8 cellular contexts compared by ENCODE assay signal in the genomic region with DNA sequence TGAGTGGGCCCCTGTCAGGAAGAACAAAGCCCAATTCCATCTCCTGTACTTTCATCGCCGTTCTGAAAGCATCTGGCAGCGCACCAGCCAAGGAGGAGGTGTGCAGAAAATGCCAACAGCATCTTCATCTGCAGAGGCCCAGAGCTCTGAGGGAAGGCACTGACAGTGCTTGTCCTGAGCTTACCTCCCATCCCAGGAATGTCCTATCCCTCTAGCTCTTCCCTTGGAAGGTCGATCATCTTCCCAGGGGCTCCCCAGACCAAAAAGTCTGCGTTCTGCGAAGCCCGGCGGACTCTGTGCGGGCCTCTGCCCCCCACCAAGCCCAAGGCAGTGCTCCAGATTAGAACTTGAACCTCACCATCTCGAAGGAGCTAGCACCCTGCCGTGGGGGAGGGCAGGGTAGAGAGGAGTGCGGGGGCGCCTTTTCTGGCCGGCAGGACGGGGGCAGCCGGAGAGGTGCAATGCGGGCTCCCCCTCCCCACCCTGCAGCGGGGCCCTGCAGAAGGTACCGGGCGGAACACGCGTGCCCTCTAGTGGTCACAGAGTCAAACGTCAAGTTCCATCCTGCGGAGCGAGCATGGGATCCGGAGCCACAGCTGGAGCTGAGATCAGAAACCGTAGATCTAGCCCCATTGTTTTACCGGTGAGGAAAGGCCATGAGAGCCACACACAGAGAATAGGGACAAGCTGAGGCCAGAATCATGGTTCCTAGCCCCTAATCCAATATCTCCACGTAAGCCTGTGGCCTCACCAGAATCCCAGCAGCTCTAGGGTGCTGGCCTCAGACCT. TPM values are rescaled to one million over a fixed set of nuclear protein-coding genes. Genes with fewer than 3 reads are reported as not detected.
A peak's percentile ranks its signal among the peaks of the same experiment; 100 is the strongest.
DNase-seq lines count a peak whose midpoint lies in the region; ATAC-seq lines count a peak whose summit lies in the region.

No MANE protein-coding gene starts in this region.

- peaks cover 10% of the 10 kb centered on the region for H3K4me1 Mint-ChIP-seq in activated CD8-positive, alpha-beta T cell treated with anti-CD3 and anti-CD28 coated beads, Interleukin-2, amount 10 ng/mL, durations not matched to agents 7 days and 5 days (ENCODE audit: low read depth)

- H3K27me3 Mint-ChIP-seq in activated CD8-positive, alpha-beta T cell treated with anti-CD3 and anti-CD28 coated beads, Interleukin-2, amount 10 ng/mL, durations not matched to agents 7 days and 5 days (ENCODE audit: low read depth): peaks cover 16% of the 10 kb centered on the region

- no peaks in the 10 kb centered on the region for H3K36me3 ChIP-seq in effector memory CD4-positive, alpha-beta T cell (ENCODE audit: control insufficient read depth, insufficient read depth, low read length)

- H3K4me1 ChIP-seq in effector memory CD4-positive, alpha-beta T cell (ENCODE audit: control insufficient read depth, insufficient read depth, low read length, poor library complexity, severe bottlenecking): peaks cover 6% of the 10 kb centered on the region

- DNase-seq in Ammon's horn (ENCODE audit: low spot score) (peak; percentile 94), H4 (ENCODE audit: low spot score) (peak; percentile 57), NCI-H69 (lab: John Stamatoyannopoulos, UW) (peak; percentile 81), lung microvascular endothelial cell (ENCODE audit: low read depth in 2 of 2) (peak; percentile 68 to 79)
- peak; percentile 82 for DNase-seq in activated CD8-positive, alpha-beta T cell treated with anti-CD3 and anti-CD28 coated beads, Interleukin-2, amount 10 ng/mL, durations not matched to agents 7 days and 5 days
- peak; percentile 38 to 58 (median 39) for DNase-seq in effector memory CD4-positive, alpha-beta T cell
- peak; percentile 48 for DNase-seq in stimulated activated CD8-positive, alpha-beta memory T cell treated with anti-CD3 and anti-CD28 coated beads, Interleukin-15, amount 100 ng/mL, for 1 hour (ENCODE audit: low read depth)

- H3K36me3 Mint-ChIP-seq in activated CD8-positive, alpha-beta T cell treated with anti-CD3 and anti-CD28 coated beads, Interleukin-2, amount 10 ng/mL, durations not matched to agents 7 days and 5 days (ENCODE audit: low read depth): no peaks in the 10 kb centered on the region

- POLR2A ChIA-PET in activated CD8-positive, alpha-beta T cell treated with anti-CD3 and anti-CD28 coated beads, Interleukin-2, amount 10 ng/mL, durations not matched to agents 7 days and 5 days (lab: Charles Lee): interaction anchor here (0.9 kb wide), 1 partner anchor 15 kb away, joined by 4 read pairs; no protein-coding TSS in a partner anchor

- H3K27ac ChIP-seq in effector memory CD4-positive, alpha-beta T cell (ENCODE audit: insufficient read depth, low read length, poor library complexity, severe bottlenecking): no peak overlapping the region

- H3K9me3 ChIP-seq in effector memory CD4-positive, alpha-beta T cell (ENCODE audit: control insufficient read depth, low read length): no peaks in the 10 kb centered on the region

- no peak overlapping the region for H3K4me3 Mint-ChIP-seq in activated CD8-positive, alpha-beta T cell treated with anti-CD3 and anti-CD28 coated beads, Interleukin-2, amount 10 ng/mL, durations not matched to agents 7 days and 5 days

- no peaks in the 10 kb centered on the region for H3K27me3 ChIP-seq in effector memory CD4-positive, alpha-beta T cell (replicated peaks; ENCODE audit: control insufficient read depth, insufficient read depth, low read length, poor library complexity, severe bottlenecking)

- CTCF ChIA-PET in activated CD8-positive, alpha-beta T cell treated with anti-CD3 and anti-CD28 coated beads, Interleukin-2, amount 10 ng/mL, durations not matched to agents 7 days and 5 days (lab: Charles Lee): interaction anchor here (0.6 to 4.6 kb wide), 67 partner anchors 8 to 715 kb away, joined by 3 to 100 read pairs (median 4); a partner anchor contains a TSS

- no peaks in the 10 kb centered on the region for H3K9me3 Mint-ChIP-seq in activated CD8-positive, alpha-beta T cell treated with anti-CD3 and anti-CD28 coated beads, Interleukin-2, amount 10 ng/mL, durations not matched to agents 7 days and 5 days (ENCODE audit: insufficient read depth)

- H3K4me3 ChIP-seq in effector memory CD4-positive, alpha-beta T cell (ENCODE audit: insufficient read depth, low read depth, low read length, poor library complexity, severe bottlenecking): no peak overlapping the region

- H3K27ac Mint-ChIP-seq in activated CD8-positive, alpha-beta T cell treated with anti-CD3 and anti-CD28 coated beads, Interleukin-2, amount 10 ng/mL, durations not matched to agents 7 days and 5 days: no peak overlapping the region

- ATAC-seq in activated CD8-positive, alpha-beta T cell treated with anti-CD3 and anti-CD28 coated beads, Interleukin-2, amount 10 ng/mL, durations not matched to agents 7 days and 5 days: peak; percentile 90
- ATAC-seq in HG02798 (IDR thresholded peaks at IDR 0.05; ENCODE audit: poor library complexity, unreplicated experiment): no peak

RNA-seq across cellular contexts. Expression of a gene that starts 5.0 kb away (rescaled TPM):
- total RNA-seq in H4 (2014; rRNA removed; shearing (Covaris generic)): not detected in 2 replicates
- not detected for total RNA-seq in activated CD8-positive, alpha-beta T cell treated with anti-CD3 and anti-CD28 coated beads, Interleukin-2, amount 10 ng/mL, durations not matched to agents 7 days and 5 days
- total RNA-seq in lung microvascular endothelial cell: not detected in 2 replicates

RNA-seq across cellular contexts. Expression of a gene that starts 18.8 kb away (rescaled TPM):
- total RNA-seq in H4 (2014; rRNA removed; shearing (Covaris generic)): 2.5 and 3.9 TPM in 2 replicates
- total RNA-seq in activated CD8-positive, alpha-beta T cell treated with anti-CD3 and anti-CD28 coated beads, Interleukin-2, amount 10 ng/mL, durations not matched to agents 7 days and 5 days: under 1 TPM; 0.05 TPM
- total RNA-seq in lung microvascular endothelial cell: under 0.01 TPM in 1 of 2 replicates, not detected in the other

RNA-seq across cellular contexts. Expression of a gene that starts 53.3 kb away (rescaled TPM):
- not detected in 2 replicates for total RNA-seq in H4 (2014; rRNA removed; shearing (Covaris generic))
- total RNA-seq in activated CD8-positive, alpha-beta T cell treated with anti-CD3 and anti-CD28 coated beads, Interleukin-2, amount 10 ng/mL, durations not matched to agents 7 days and 5 days: 100 to 1,000 TPM; 140 to 144 TPM
- under 0.01 TPM in 1 of 2 replicates, not detected in the other for total RNA-seq in lung microvascular endothelial cell

Comparison
In these comparisons a context has a peak if more than half of its experiments do, and no peak if none do; other contexts are left out.
1. DNase-seq: peak in every context shown above with its lines; median percentile 94 in Ammon's horn; 82 in activated CD8-positive, alpha-beta T cell treated with anti-CD3 and anti-CD28 coated beads, Interleukin-2, amount 10 ng/mL, durations not matched to agents 7 days and 5 days; 81 in NCI-H69; 74 in lung microvascular endothelial cell; 57 in H4; 48 in stimulated activated CD8-positive, alpha-beta memory T cell treated with anti-CD3 and anti-CD28 coated beads, Interleukin-15, amount 100 ng/mL, for 1 hour; 39 in effector memory CD4-positive, alpha-beta T cell.
2. RNA of a gene that starts 53.3 kb away (total RNA-seq): 140 to 144 TPM in activated CD8-positive, alpha-beta T cell treated with anti-CD3 and anti-CD28 coated beads, Interleukin-2, amount 10 ng/mL, durations not matched to agents 7 days and 5 days; not detected in H4 and under 0.01 TPM in lung microvascular endothelial cell; every median in the first group is over 100 times any median in the second.